9 cellular contexts compared by ENCODE assay signal in genomic region chr15:73564255-73564654, GRCh38.
DNase-seq lines count a peak whose midpoint lies in the region; ATAC-seq and TF ChIP-seq lines count a peak whose summit lies in the region.
"Had no signal": no experiment of that assay in that cellular context is flagged by ENCODE, and none has a peak within 500 bp of the region (broad histone marks: within the 10 kb centered on the region; RNA-seq: fewer than 3 reads in every experiment).

No MANE protein-coding gene starts in this region.

- no peaks in the 10 kb centered on the region for H3F3A ChIP-seq in GM23338 (replicated peaks; ENCODE audit: low read depth)

- H3K27ac Mint-ChIP-seq in GM23338 = peak overlapping the region; percentile 64; the same call in 1 of the 2 replicates

- TF ChIP-seq CTCF in GM23338 (conservative IDR thresholded peaks at IDR 0.05; ENCODE audit: low read depth in 2 of 2) = no peak

- no peaks in the 10 kb centered on the region for H3K27me3 ChIP-seq in GM23338 (ENCODE audit: insufficient read depth)

- H3K9me2 ChIP-seq in GM23338 (ENCODE audit: insufficient read depth) = no peaks in the 10 kb centered on the region

- no peaks in the 10 kb centered on the region for H3K4me1 ChIP-seq in GM23338 (ENCODE audit: insufficient read depth)

- no peak overlapping the region for H3K4me3 ChIP-seq in GM23338

- no peak overlapping the region for H3K4me3 Mint-ChIP-seq in GM23338

- no peak overlapping the region for H2AFZ ChIP-seq in GM23338

- peaks cover 4% of the 10 kb centered on the region; the same call in 1 of the 2 replicates for H3K79me2 ChIP-seq in GM23338 (replicated peaks; ENCODE audit: insufficient read depth)

- peaks cover 33% of the 10 kb centered on the region for H3K36me3 Mint-ChIP-seq in GM23338 (ENCODE audit: low read depth)

- peaks cover 38% of the 10 kb centered on the region for H3K36me3 ChIP-seq in GM23338 (ENCODE audit: insufficient read depth)

- H3K4me1 Mint-ChIP-seq in GM23338 = no peaks in the 10 kb centered on the region

- DNase-seq in A172 (ENCODE audit: low spot score) (peak; percentile 77), GM23338 (ENCODE audit: low spot score) (no peak), SW480 (ENCODE audit: low spot score) (peak; percentile 82), fibroblast of the conjunctiva (ENCODE audit: low read depth) (peak; percentile 5), NCI-H1694 (lab: John Stamatoyannopoulos, UW) (no peak), NCI-H128 (lab: John Stamatoyannopoulos, UW; ENCODE audit: unreplicated experiment) (no peak)
- DNase-seq in activated T-cell treated with anti-CD3 and anti-CD28 coated beads, Interleukin-2, amount 50 U/mL, for 1 hour = no peak
- DNase-seq in effector CD8-positive, alpha-beta T cell (lab: John Stamatoyannopoulos, UW) = no peak
- DNase-seq: activated CD4-positive, alpha-beta T cell treated with anti-CD3 and anti-CD28 coated beads for 4 hours had no signal

- no peaks in the 10 kb centered on the region; the same call in 2 of the 3 replicates for H3K9me3 Mint-ChIP-seq in GM23338

- ATAC-seq in GM23338 = no peak

- H3K4me2 ChIP-seq in GM23338 = no peak overlapping the region

- peaks cover 2% of the 10 kb centered on the region for H3K27me3 Mint-ChIP-seq in GM23338 (ENCODE audit: insufficient read depth, low read depth, poor library complexity)

- H3K27ac ChIP-seq in GM23338 (ENCODE audit: low read depth) = no peak overlapping the region

- peaks cover 12% of the 10 kb centered on the region for H4K20me1 ChIP-seq in GM23338 (replicated peaks; ENCODE audit: insufficient read depth)

TF ChIP-seq in GM23338, 12 proteins besides CTCF, POLR2A, EP300 and RAD21:
- TF ChIP-seq, protein P1, sequence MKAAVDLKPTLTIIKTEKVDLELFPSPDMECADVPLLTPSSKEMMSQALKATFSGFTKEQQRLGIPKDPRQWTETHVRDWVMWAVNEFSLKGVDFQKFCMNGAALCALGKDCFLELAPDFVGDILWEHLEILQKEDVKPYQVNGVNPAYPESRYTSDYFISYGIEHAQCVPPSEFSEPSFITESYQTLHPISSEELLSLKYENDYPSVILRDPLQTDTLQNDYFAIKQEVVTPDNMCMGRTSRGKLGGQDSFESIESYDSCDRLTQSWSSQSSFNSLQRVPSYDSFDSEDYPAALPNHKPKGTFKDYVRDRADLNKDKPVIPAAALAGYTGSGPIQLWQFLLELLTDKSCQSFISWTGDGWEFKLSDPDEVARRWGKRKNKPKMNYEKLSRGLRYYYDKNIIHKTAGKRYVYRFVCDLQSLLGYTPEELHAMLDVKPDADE (IDR thresholded peaks at IDR 0.05) = no peak
- TF ChIP-seq ZNF462 (CRISPR knock-in tag; IDR thresholded peaks at IDR 0.05) = no peak
- TF ChIP-seq EZH2 (IDR thresholded peaks at IDR 0.05; ENCODE audit: low read depth, unreplicated experiment) = no peak
- no peak for TF ChIP-seq NANOG (IDR thresholded peaks at IDR 0.05; ENCODE audit: borderline replicate concordance)
- no peak for TF ChIP-seq REST (IDR thresholded peaks at IDR 0.05; ENCODE audit: unreplicated experiment)

Comparison
In these comparisons a context has a peak if more than half of its experiments do, and no peak if none do; other contexts are left out.
1. DNase-seq: peak in A172 (single experiment), SW480 (single experiment) and fibroblast of the conjunctiva (single experiment); none in GM23338 (single experiment), NCI-H1694 (single experiment), NCI-H128 (single experiment), activated T-cell treated with anti-CD3 and anti-CD28 coated beads, Interleukin-2, amount 50 U/mL, for 1 hour (single experiment) and effector CD8-positive, alpha-beta T cell (single experiment).